In genomic region chr2:239319261-239319661, GRCh38 we compare ENCODE assay signal across 8 cellular contexts.
DNase-seq lines count a peak whose midpoint lies in the region; ATAC-seq, FAIRE-seq and TF ChIP-seq lines count a peak whose summit lies in the region.

No MANE protein-coding gene starts in this region.

- no peak for FAIRE-seq in GM12892 (lab: Jason Lieb, UNC)

- intact Hi-C loops in psoas muscle (cut with DNase I): loop anchor here in 1 of 2 donors (5.0 kb wide), 1 partner anchor 1917 kb away; no protein-coding TSS in a partner anchor

- peaks cover 27% of the 10 kb centered on the region for H3K36me3 Mint-ChIP-seq in T-helper 2 cell treated with Interferon-gamma antibody and Interleukin-4, amounts not matched to agents 5 μg/mL and 100 μg/mL, for 36 hours (ENCODE audit: low read depth)

- H3K9ac ChIP-seq in fibroblast of lung (ENCODE audit: insufficient read depth, low read length): no peak overlapping the region

- peak overlapping the region; percentile 90 for H3K4me3 Mint-ChIP-seq in T-helper 2 cell treated with Interferon-gamma antibody and Interleukin-4, amounts not matched to agents 5 μg/mL and 100 μg/mL, for 36 hours

- no peaks in the 10 kb centered on the region for H4K20me1 ChIP-seq in fibroblast of lung (ENCODE audit: control insufficient read depth, extremely low read depth, insufficient read depth, low read length)

- no peaks in the 10 kb centered on the region for H3K27me3 Mint-ChIP-seq in T-helper 2 cell treated with Interferon-gamma antibody and Interleukin-4, amounts not matched to agents 5 μg/mL and 100 μg/mL, for 36 hours (ENCODE audit: low read depth)

- WGBS in psoas muscle, 3 donors: 5 to 63% (median 39%) methylated on average over 15 of the region's 15 CpGs

- H3K4me2 ChIP-seq in fibroblast of lung (ENCODE audit: extremely low read depth, insufficient read depth, low read length): peak overlapping the region; percentile 68

- no peaks in the 10 kb centered on the region for H3K4me1 ChIP-seq in fibroblast of lung (ENCODE audit: control insufficient read depth, extremely low read depth, insufficient read depth, low read length)
- peaks cover 35% of the 10 kb centered on the region for H3K4me1 ChIP-seq in psoas muscle

- H3K27me3 ChIP-seq in fibroblast of lung (ENCODE audit: control insufficient read depth, insufficient read depth, low read length) (no peaks in the 10 kb centered on the region), psoas muscle (ENCODE audit: insufficient read depth in 3 of 3, low read length in 2 of 3) (no peaks in the 10 kb centered on the region)

- peaks cover 6% of the 10 kb centered on the region for H3K79me2 ChIP-seq in fibroblast of lung (ENCODE audit: control insufficient read depth, insufficient read depth, low read length)

- DNase-seq in ELR (ENCODE audit: low read depth) (peak; percentile 18), fibroblast of lung (ENCODE audit: low read depth in 2 of 2) (peak in 1 of 2 donors; percentile 60), psoas muscle (peak; percentile 59 to 86), SHP77 treated with DMSO at 0.1 percent for 48 hours (lab: John Stamatoyannopoulos, UW) (no peak), GM12892 (ENCODE audit: insufficient read length) (no peak), NCI-H1417 treated with DMSO at 0.1 percent for 48 hours (lab: John Stamatoyannopoulos, UW) (no peak)
- no peak for DNase-seq in T-helper 2 cell treated with Interferon-gamma antibody and Interleukin-4, amounts not matched to agents 5 μg/mL and 100 μg/mL, for 36 hours (ENCODE audit: low spot score)

- no peak for TF ChIP-seq CTCF in fibroblast of lung (conservative IDR thresholded peaks at IDR 0.05 in 1 of 2, IDR thresholded peaks at IDR 0.05 in 1 of 2; ENCODE audit: low read depth in 1 of 2, low read length in 2 of 2)
- no peak for TF ChIP-seq CTCF in psoas muscle (IDR thresholded peaks at IDR 0.05)

- peaks cover 74% of the 10 kb centered on the region for H3K4me1 Mint-ChIP-seq in T-helper 2 cell treated with Interferon-gamma antibody and Interleukin-4, amounts not matched to agents 5 μg/mL and 100 μg/mL, for 36 hours (ENCODE audit: low read depth)

- peaks cover 3% of the 10 kb centered on the region for H3K9me3 Mint-ChIP-seq in T-helper 2 cell treated with Interferon-gamma antibody and Interleukin-4, amounts not matched to agents 5 μg/mL and 100 μg/mL, for 36 hours

- TF ChIP-seq POLR2A in GM12892 (IDR thresholded peaks at IDR 0.05; ENCODE audit: low read depth, low read length): no peak

- peak; percentile 64 to 84 (median 76) for ATAC-seq in psoas muscle
- ATAC-seq in HG02884 (IDR thresholded peaks at IDR 0.05; ENCODE audit: unreplicated experiment): no peak

- H3K9me3 ChIP-seq in fibroblast of lung (ENCODE audit: control insufficient read depth, insufficient read depth, low read depth, low read length): no peaks in the 10 kb centered on the region
- no peaks in the 10 kb centered on the region for H3K9me3 ChIP-seq in psoas muscle

- H3K27ac ChIP-seq in fibroblast of lung (ENCODE audit: insufficient read depth, low read length) (peak overlapping the region; percentile 26), psoas muscle (peak overlapping the region; percentile 82)

- no peak overlapping the region for H2AFZ ChIP-seq in fibroblast of lung (ENCODE audit: low read length)

- H3K36me3 ChIP-seq in fibroblast of lung (ENCODE audit: control insufficient read depth, insufficient read depth, low read length) (no peaks in the 10 kb centered on the region), psoas muscle (ENCODE audit: insufficient read depth in 1 of 2, low read depth in 1 of 2) (no peaks in the 10 kb centered on the region)

- peak overlapping the region in 2 of 4 experiments; percentile 5 to 38 for H3K4me3 ChIP-seq in fibroblast of lung (replicated peaks in 1 of 4; ENCODE audit: control extremely low read depth in 1 of 4, insufficient read depth in 1 of 4, low read depth in 3 of 4, low read length in 4 of 4)
- H3K4me3 ChIP-seq in psoas muscle: peak overlapping the region; percentile 56

- H3K27ac Mint-ChIP-seq in T-helper 2 cell treated with Interferon-gamma antibody and Interleukin-4, amounts not matched to agents 5 μg/mL and 100 μg/mL, for 36 hours: peak overlapping the region; percentile 97

Comparison
In these comparisons a context has a peak if more than half of its experiments do, and no peak if none do; other contexts are left out.
1. DNase-seq: peak in ELR (single experiment) and psoas muscle (2 of 2); none in T-helper 2 cell treated with Interferon-gamma antibody and Interleukin-4, amounts not matched to agents 5 μg/mL and 100 μg/mL, for 36 hours (single experiment), SHP77 treated with DMSO at 0.1 percent for 48 hours (single experiment), GM12892 (single experiment) and NCI-H1417 treated with DMSO at 0.1 percent for 48 hours (single experiment).